Comparison of ENCODE assay signal across 29 cellular contexts in genomic region chr1:43004587-43005459, GRCh38. TPM values are rescaled to one million over a fixed set of nuclear protein-coding genes. Genes with fewer than 3 reads are reported as not detected.
DNase-seq lines count a peak whose midpoint lies in the region; ATAC-seq, FAIRE-seq and TF ChIP-seq lines count a peak whose summit lies in the region.
"Had no signal": no experiment of that assay in that cellular context is flagged by ENCODE, and none has a peak within 500 bp of the region (broad histone marks: within the 10 kb centered on the region; RNA-seq: fewer than 3 reads in every experiment).

No MANE protein-coding gene starts in this region.

- in situ Hi-C loops in HepG2 (cut with HindIII; ENCODE audit: extremely low pct_ligation_motif_present, low pct_unique_long_range_greater_than_20kb) = no loop called here

- H2AFZ ChIP-seq in HepG2 (ENCODE audit: low read length) = no peak overlapping the region

- TF ChIP-seq POLR2A in HepG2 (IDR thresholded peaks at IDR 0.05; ENCODE audit: insufficient read depth in 1 of 2, low read depth in 2 of 2, low read length in 2 of 2) (no peak), right lobe of liver (IDR thresholded peaks at IDR 0.05) (no peak)

- peak overlapping the region in 2 of 3 experiments; percentile 0 to 48 for H3K27ac Mint-ChIP-seq in nephron
- H3K27ac Mint-ChIP-seq in stimulated activated naive CD8-positive, alpha-beta T cell treated with anti-CD3 and anti-CD28 coated beads, Interleukin-15, amount 100 ng/mL, for 72 hours = no peak overlapping the region

- H3K36me3 Mint-ChIP-seq in nephron (ENCODE audit: low read depth) = no peaks in the 10 kb centered on the region

- H3K9me3 ChIP-seq in HepG2 (ENCODE audit: low read length) = no peaks in the 10 kb centered on the region
- no peaks in the 10 kb centered on the region for H3K9me3 ChIP-seq in right lobe of liver
- H3K9me3 ChIP-seq: left lung, psoas muscle, sigmoid colon, suprapubic skin, uterus had no signal

- DNase-seq in activated CD4-positive, CD25-positive, alpha-beta regulatory T cell (lab: John Stamatoyannopoulos, UW) = no peak
- DNase-seq in HepG2 (ENCODE audit: low spot score) (no peak), right lobe of liver (no peak), NCI-H1694 (lab: John Stamatoyannopoulos, UW) (no peak)
- DNase-seq in stimulated activated naive CD8-positive, alpha-beta T cell treated with anti-CD3 and anti-CD28 coated beads, Interleukin-15, amount 100 ng/mL, for 72 hours = no peak
- DNase-seq: 8988T; activated CD4-positive, alpha-beta T cell treated with anti-CD3 and anti-CD28 coated beads, Interleukin-2, amount 50 U/mL, for 1 hour; activated CD8-positive, alpha-beta memory T cell treated with anti-CD3 and anti-CD28 coated beads, Interleukin-2, amount 50 U/mL, for 4 hours; central memory CD4-positive, alpha-beta T cell; erythroblast; Karpas-422; left lung; NCI-H1417; NCI-H2081 treated with DMSO at 0.1 percent for 48 hours; NCI-H226; NCI-H526 treated with DMSO at 0.1 percent for 48 hours; occipital lobe; psoas muscle; SIG-M5; sigmoid colon; stimulated activated CD4-positive, alpha-beta T cell treated with anti-CD3 and anti-CD28 coated beads, Interleukin-4, amount 100 ng/mL, for 24 hours; uterus had no signal

- no peaks in the 10 kb centered on the region for H4K20me1 ChIP-seq in HepG2 (ENCODE audit: insufficient read depth, low read length)

- peaks cover 15% of the 10 kb centered on the region for H3K4me1 Mint-ChIP-seq in nephron
- H3K4me1 Mint-ChIP-seq in stimulated activated naive CD8-positive, alpha-beta T cell treated with anti-CD3 and anti-CD28 coated beads, Interleukin-15, amount 100 ng/mL, for 72 hours = no peaks in the 10 kb centered on the region

- H3K36me3 ChIP-seq in HepG2 (replicated peaks in 1 of 2; ENCODE audit: control insufficient read depth in 1 of 2, insufficient read depth in 2 of 2, low read length in 2 of 2) (no peaks in the 10 kb centered on the region), right lobe of liver (no peaks in the 10 kb centered on the region)
- H3K36me3 ChIP-seq: left lung, sigmoid colon, suprapubic skin, uterus had no signal

- H3K27me3 ChIP-seq in HepG2 (ENCODE audit: control insufficient read depth in 1 of 2, insufficient read depth in 2 of 2, low read length in 2 of 2) (no peaks in the 10 kb centered on the region), right lobe of liver (no peaks in the 10 kb centered on the region)
- H3K27me3 ChIP-seq: uterus had no signal

- TF ChIP-seq CTCF in HepG2 (CRISPR knock-in tag; IDR thresholded peaks at IDR 0.05) = no peak
- no peak for TF ChIP-seq CTCF in right lobe of liver (IDR thresholded peaks at IDR 0.05)
- TF ChIP-seq CTCF in nephron (IDR thresholded peaks at IDR 0.05; ENCODE audit: unreplicated experiment in 3 of 3) = no peak

- TF ChIP-seq RAD21 in HepG2 (CRISPR knock-in tag; IDR thresholded peaks at IDR 0.05) = no peak

- H3K27ac ChIP-seq in HepG2 (ENCODE audit: extremely low read length, insufficient read depth, low read length) (no peak overlapping the region), right lobe of liver (no peak overlapping the region)
- H3K27ac ChIP-seq: C4-2B, left lung, psoas muscle, sigmoid colon, suprapubic skin, uterus had no signal

- H3K4me1 ChIP-seq in HepG2 (ENCODE audit: insufficient read depth, low read length) (peaks cover 51% of the 10 kb centered on the region), right lobe of liver (no peaks in the 10 kb centered on the region)
- H3K4me1 ChIP-seq: left lung, psoas muscle, sigmoid colon, uterus had no signal

- intact Hi-C loops in HepG2 (cut with micrococcal nuclease; ENCODE audit: unreplicated experiment) = loop anchor here (5.0 to 10.0 kb wide), 2 partner anchors 37 to 50 kb away; partner anchors contain the start of gene SLC2A1
- intact Hi-C loops in right lobe of liver (cut with DNase I) = no loop called here

- POLR2A ChIA-PET in HepG2 (lab: Yijun Ruan, JAX) = no interaction called here

- peaks cover 7% of the 10 kb centered on the region for H3K27me3 Mint-ChIP-seq in nephron (ENCODE audit: low read depth)
- H3K27me3 Mint-ChIP-seq in stimulated activated naive CD8-positive, alpha-beta T cell treated with anti-CD3 and anti-CD28 coated beads, Interleukin-15, amount 100 ng/mL, for 72 hours = peaks cover 10% of the 10 kb centered on the region

- no peak for FAIRE-seq in HepG2 (lab: Jason Lieb, UNC)
- FAIRE-seq: H54, RCC 7860 had no signal

- no peaks in the 10 kb centered on the region for H3K9me3 Mint-ChIP-seq in nephron
- no peaks in the 10 kb centered on the region for H3K9me3 Mint-ChIP-seq in stimulated activated naive CD8-positive, alpha-beta T cell treated with anti-CD3 and anti-CD28 coated beads, Interleukin-15, amount 100 ng/mL, for 72 hours

- ATAC-seq in activated CD4-positive, CD25-positive, alpha-beta regulatory T cell treated with anti-CD3 and anti-CD28 coated beads, Interleukin-2, amount 50 U/mL, for 24 hours = peak; percentile 36 to 44
- ATAC-seq in HepG2 (no peak), right lobe of liver (no peak), HG03439 (IDR thresholded peaks at IDR 0.05; ENCODE audit: unreplicated experiment) (no peak)
- peak; percentile 63 for ATAC-seq in stimulated activated naive CD8-positive, alpha-beta T cell treated with anti-CD3 and anti-CD28 coated beads, Interleukin-15, amount 100 ng/mL, for 72 hours
- ATAC-seq: left lung, psoas muscle had no signal

- 87% methylated on average over 9 of the region's 9 CpGs for WGBS in HepG2 (ENCODE audit: low lambda C conversion rate)
- 69% methylated on average over 9 of the region's 9 CpGs for WGBS in right lobe of liver (ENCODE audit: insufficient coverage, low coverage, low lambda C conversion rate, missing lambda C conversion rate)

- H3K9ac ChIP-seq in HepG2 (ENCODE audit: insufficient read depth, low read depth, low read length) = no peak overlapping the region

- H3K4me3 ChIP-seq in HepG2 (replicated peaks in 1 of 3; ENCODE audit: insufficient read depth in 1 of 3, low read depth in 2 of 3, low read length in 3 of 3) = no peak overlapping the region
- H3K4me3 ChIP-seq in right lobe of liver = no peak overlapping the region
- H3K4me3 ChIP-seq: left lung, psoas muscle, sigmoid colon, suprapubic skin, uterus had no signal

- H3K79me2 ChIP-seq in HepG2 (ENCODE audit: insufficient read depth, low read length) = no peaks in the 10 kb centered on the region

- no peak for TF ChIP-seq EP300 in HepG2 (IDR thresholded peaks at IDR 0.05; ENCODE audit: low read depth in 2 of 2, low read length in 2 of 2)
- TF ChIP-seq EP300 in HepG2 (CRISPR knock-in tag; IDR thresholded peaks at IDR 0.05; ENCODE audit: borderline replicate concordance) = no peak

- CTCF ChIA-PET in HepG2 (lab: Yijun Ruan, JAX; ENCODE audit: low intra/inter-chr PET ratio, low total read pairs) = no interaction called here

- H3K4me2 ChIP-seq in HepG2 (ENCODE audit: low read depth, low read length) = no peak overlapping the region

- no peak overlapping the region for H3K4me3 Mint-ChIP-seq in nephron
- no peak overlapping the region for H3K4me3 Mint-ChIP-seq in stimulated activated naive CD8-positive, alpha-beta T cell treated with anti-CD3 and anti-CD28 coated beads, Interleukin-15, amount 100 ng/mL, for 72 hours

- BruUV-seq in HepG2 (replicated peaks; lab: Mats Ljungman, UMichigan) = no TSS peak

TF ChIP-seq in HepG2, 621 proteins besides CTCF, POLR2A, EP300 and RAD21:
- TF ChIP-seq ZNF629 (CRISPR knock-in tag; conservative IDR thresholded peaks at IDR 0.05) = peak; percentile 59
- TF ChIP-seq NONO (IDR thresholded peaks at IDR 0.05) = no peak
- no peak for TF ChIP-seq NONO (CRISPR knock-in tag; conservative IDR thresholded peaks at IDR 0.05)

RNA-seq across cellular contexts. Expression of gene SLC2A1, which starts 46.2 kb away (rescaled TPM):
- total RNA-seq in HepG2 (2016; rRNA removed; fragmentation: Illumina TruSeq; extraction: Trizol) (54.3 and 125 TPM in 2 replicates), right lobe of liver (10 to 100 TPM in 1 of 6 experiments, 1 to 10 TPM in 4, under 1 TPM in 1; 0.74 to 34.3 (median 5.8) TPM)
- total RNA-seq in HepG2 (2016; cell fraction: cytosol; rRNA removed; fragmentation: Illumina TruSeq; extraction: Trizol; ENCODE audit: low read depth) = 17.1 and 18.0 TPM in 2 replicates
- total RNA-seq in HepG2 (2016; cell fraction: insoluble cytoplasmic fraction; rRNA removed; fragmentation: Illumina TruSeq; extraction: Trizol) = 44.3 and 121 TPM in 2 replicates
- total RNA-seq in HepG2 (2016; cell fraction: membrane; rRNA removed; fragmentation: Illumina TruSeq; extraction: Trizol) = 38.1 and 44.0 TPM in 2 replicates
- 146 and 160 TPM in 2 replicates for total RNA-seq in HepG2 (2016; cell fraction: nucleus; rRNA removed; fragmentation: Illumina TruSeq; extraction: Trizol)
- 315 and 423 TPM in 2 replicates for polyA plus RNA-seq in HepG2 (2011; rRNA removed)
- polyA plus RNA-seq in HepG2 (2011; cell fraction: cytosol; rRNA removed) = 201 and 410 TPM in 2 replicates
- polyA plus RNA-seq in HepG2 (2011; cell fraction: nucleus; rRNA removed) = 305 and 663 TPM in 2 replicates
- polyA plus RNA-seq in HepG2 (2012) = 253 and 372 TPM in 2 replicates
- polyA plus RNA-seq in HepG2 (2016; cell fraction: cytosol; fragmentation: Illumina TruSeq; extraction: Trizol; ENCODE audit: low read depth) = 10.8 and 11.3 TPM in 2 replicates
- polyA plus RNA-seq in HepG2 (2016; cell fraction: insoluble cytoplasmic fraction; fragmentation: Illumina TruSeq; extraction: Trizol; ENCODE audit: low read depth) = 47.5 and 58.0 TPM in 2 replicates
- polyA plus RNA-seq in HepG2 (2016; cell fraction: membrane; fragmentation: Illumina TruSeq; extraction: Trizol; ENCODE audit: low read depth) = 20.7 and 24.0 TPM in 2 replicates
- 232 and 245 TPM in 2 replicates for polyA plus RNA-seq in HepG2 (2016; cell fraction: nucleus; fragmentation: Illumina TruSeq; extraction: Trizol; ENCODE audit: insufficient read depth, low read depth)
- polyA minus RNA-seq in HepG2 (2011; rRNA and poly(A)+ RNA removed; ENCODE audit: low replicate concordance) = 61.9 and 1,182 TPM in 2 replicates
- polyA minus RNA-seq in HepG2 (2011; cell fraction: cytosol; rRNA and poly(A)+ RNA removed) = 204 and 374 TPM in 2 replicates
- 146 and 207 TPM in 2 replicates for polyA minus RNA-seq in HepG2 (2011; cell fraction: nucleus; rRNA and poly(A)+ RNA removed)

Comparison
In these comparisons a context has a peak if more than half of its experiments do, and no peak if none do; other contexts are left out.
1. ATAC-seq: peak in activated CD4-positive, CD25-positive, alpha-beta regulatory T cell treated with anti-CD3 and anti-CD28 coated beads, Interleukin-2, amount 50 U/mL, for 24 hours (2 of 2) and stimulated activated naive CD8-positive, alpha-beta T cell treated with anti-CD3 and anti-CD28 coated beads, Interleukin-15, amount 100 ng/mL, for 72 hours (single experiment); none in HepG2 (single experiment), right lobe of liver (0 of 4) and HG03439 (single experiment).
2. H3K27ac Mint-ChIP-seq: peak in nephron (2 of 3); none in stimulated activated naive CD8-positive, alpha-beta T cell treated with anti-CD3 and anti-CD28 coated beads, Interleukin-15, amount 100 ng/mL, for 72 hours (0 of 2).